In the genomic region with DNA sequence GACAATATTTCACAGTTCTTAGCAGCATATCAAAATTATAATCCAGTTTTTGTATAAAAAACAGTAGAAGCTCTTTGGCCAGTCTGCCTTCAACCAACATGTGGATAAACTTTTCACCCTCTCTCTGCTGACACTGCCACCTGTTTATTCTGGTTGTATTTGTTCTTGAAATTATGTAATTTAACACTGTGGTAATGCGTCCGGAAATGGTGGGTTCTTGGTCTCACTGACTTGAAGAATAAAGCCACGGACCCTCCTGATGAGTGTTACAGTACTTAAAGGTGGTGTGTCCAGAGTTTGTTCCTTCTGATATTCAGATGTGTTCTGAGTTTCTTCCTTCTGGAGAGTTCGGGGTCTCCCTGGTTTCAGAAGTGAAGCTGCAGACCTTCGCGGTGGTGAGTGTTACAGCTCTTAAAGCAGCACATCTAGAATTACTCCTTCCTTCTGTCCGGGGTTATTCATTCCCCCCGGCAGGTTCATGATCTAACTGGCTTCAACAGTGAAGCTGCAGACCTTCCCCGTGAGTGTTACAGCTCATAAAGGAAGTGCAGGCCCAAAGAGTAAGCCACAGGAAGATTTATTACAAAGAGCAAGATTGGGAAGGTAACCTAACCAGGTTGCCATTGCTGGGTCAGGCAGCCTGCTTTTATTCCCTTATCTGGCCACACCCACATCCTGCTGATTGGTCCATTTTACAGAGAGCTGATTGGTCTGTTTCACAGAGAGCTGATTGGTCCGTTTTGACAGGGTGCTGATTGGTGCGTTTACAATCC, we compare ENCODE assay signal across 17 cellular contexts. TPM values are rescaled to one million over a fixed set of nuclear protein-coding genes. Genes with fewer than 3 reads are reported as not detected.
DNase-seq lines count a peak whose midpoint lies in the region; ATAC-seq and TF ChIP-seq lines count a peak whose summit lies in the region.
"Had no signal": no experiment of that assay in that cellular context is flagged by ENCODE, and none has a peak within 500 bp of the region (broad histone marks: within the 10 kb centered on the region; RNA-seq: fewer than 3 reads in every experiment).

No MANE protein-coding gene starts in this region.

- H3K4me1 Mint-ChIP-seq in activated CD8-positive, alpha-beta T cell treated with anti-CD3 and anti-CD28 coated beads for 36 hours (ENCODE audit: low read depth): peaks cover 9% of the 10 kb centered on the region
- peaks cover 10% of the 10 kb centered on the region for H3K4me1 Mint-ChIP-seq in activated CD8-positive, alpha-beta T cell treated with anti-CD3 and anti-CD28 coated beads, Interleukin-2, amount 10 ng/mL, durations not matched to agents 7 days and 5 days (ENCODE audit: low read depth)
- H3K4me1 Mint-ChIP-seq in CD4-positive, alpha-beta T cell (ENCODE audit: low read depth): peaks cover 7% of the 10 kb centered on the region

- H4K8ac ChIP-seq in mesenchymal stem cell (ENCODE audit: low read length): no peak overlapping the region

- DNase-seq in activated CD8-positive, alpha-beta T cell treated with anti-CD3 and anti-CD28 coated beads for 36 hours: peak; percentile 16
- no peak for DNase-seq in activated CD8-positive, alpha-beta T cell treated with anti-CD3 and anti-CD28 coated beads, Interleukin-2, amount 10 ng/mL, durations not matched to agents 7 days and 5 days
- DNase-seq in CD4-positive, alpha-beta T cell: no peak
- DNase-seq in NAMALWA (ENCODE audit: low spot score): peak; percentile 6
- DNase-seq in left kidney (ENCODE audit: low read depth, low spot score): peak; percentile 46
- DNase-seq in medulla oblongata (ENCODE audit: extremely low spot score): no peak
- no peak for DNase-seq in mesenchymal stem cell
- DNase-seq: DMS 273 treated with DMSO at 0.1 percent for 48 hours, GF-D8, NCI-H1092 treated with DMSO at 0.1 percent for 48 hours, NCI-H524, PC-9 had no signal

- H3K4me3 Mint-ChIP-seq in activated CD8-positive, alpha-beta T cell treated with anti-CD3 and anti-CD28 coated beads for 36 hours: no peak overlapping the region
- H3K4me3 Mint-ChIP-seq in activated CD8-positive, alpha-beta T cell treated with anti-CD3 and anti-CD28 coated beads, Interleukin-2, amount 10 ng/mL, durations not matched to agents 7 days and 5 days: no peak overlapping the region
- H3K4me3 Mint-ChIP-seq in CD4-positive, alpha-beta T cell: peak overlapping the region; percentile 25

- intact Hi-C loops in activated CD8-positive, alpha-beta T cell treated with anti-CD3 and anti-CD28 coated beads for 36 hours (cut with micrococcal nuclease): no loop called here
- intact Hi-C loops in CD4-positive, alpha-beta T cell (cut with DNase I, micrococcal nuclease): no loop called here

- H3K9me3 Mint-ChIP-seq in activated CD8-positive, alpha-beta T cell treated with anti-CD3 and anti-CD28 coated beads for 36 hours: peaks cover 5% of the 10 kb centered on the region
- no peaks in the 10 kb centered on the region for H3K9me3 Mint-ChIP-seq in activated CD8-positive, alpha-beta T cell treated with anti-CD3 and anti-CD28 coated beads, Interleukin-2, amount 10 ng/mL, durations not matched to agents 7 days and 5 days (ENCODE audit: insufficient read depth)
- peaks cover 3% of the 10 kb centered on the region for H3K9me3 Mint-ChIP-seq in CD4-positive, alpha-beta T cell

- no peak overlapping the region for H3K4me2 ChIP-seq in mesenchymal stem cell (ENCODE audit: low read length, poor library complexity, severe bottlenecking)
- H3K4me2 ChIP-seq: BLaER1, KMS-11, PC-9 had no signal

- no peak overlapping the region for H2BK5ac ChIP-seq in mesenchymal stem cell (ENCODE audit: low read depth, low read length, poor library complexity, severe bottlenecking)

- POLR2A ChIA-PET in activated CD8-positive, alpha-beta T cell treated with anti-CD3 and anti-CD28 coated beads for 36 hours (lab: Charles Lee): no interaction called here
- POLR2A ChIA-PET in activated CD8-positive, alpha-beta T cell treated with anti-CD3 and anti-CD28 coated beads, Interleukin-2, amount 10 ng/mL, durations not matched to agents 7 days and 5 days (lab: Charles Lee): interaction anchor here (0.7 to 1.0 kb wide), 2 partner anchors 15 to 80 kb away, joined by 3 read pairs; a partner anchor contains a TSS
- POLR2A ChIA-PET in CD4-positive, alpha-beta T cell (lab: Charles Lee): no interaction called here

- no peak overlapping the region for H3K4ac ChIP-seq in mesenchymal stem cell (ENCODE audit: low read depth in 1 of 2, low read length in 2 of 2)

- H3K9ac ChIP-seq in mesenchymal stem cell (ENCODE audit: low read length): no peak overlapping the region
- H3K9ac ChIP-seq: BLaER1, KMS-11 had no signal

- H2AK5ac ChIP-seq in mesenchymal stem cell (ENCODE audit: low read length, severe bottlenecking): no peak overlapping the region

- WGBS in mesenchymal stem cell: 94% methylated on average over 11 of the region's 11 CpGs

- CTCF ChIA-PET in activated CD8-positive, alpha-beta T cell treated with anti-CD3 and anti-CD28 coated beads for 36 hours (lab: Charles Lee): interaction anchor here (1.0 kb wide), 1 partner anchor 43 kb away, joined by 3 read pairs; no protein-coding TSS in a partner anchor
- CTCF ChIA-PET in activated CD8-positive, alpha-beta T cell treated with anti-CD3 and anti-CD28 coated beads, Interleukin-2, amount 10 ng/mL, durations not matched to agents 7 days and 5 days (lab: Charles Lee): interaction anchor here (1.3 kb wide), 1 partner anchor 217 kb away, joined by 4 read pairs; no protein-coding TSS in a partner anchor
- CTCF ChIA-PET in CD4-positive, alpha-beta T cell (lab: Charles Lee): no interaction called here

- H2BK12ac ChIP-seq in mesenchymal stem cell (ENCODE audit: low read length in 2 of 2): no peak overlapping the region

- TF ChIP-seq CTCF in activated CD8-positive, alpha-beta T cell treated with anti-CD3 and anti-CD28 coated beads for 36 hours (IDR thresholded peaks at IDR 0.05): no peak
- no peak for TF ChIP-seq CTCF in CD4-positive, alpha-beta T cell (IDR thresholded peaks at IDR 0.05)

- H3K9me3 ChIP-seq in CD4-positive, alpha-beta T cell (ENCODE audit: control insufficient read depth, low read length): no peaks in the 10 kb centered on the region
- H3K9me3 ChIP-seq in mesenchymal stem cell (ENCODE audit: control insufficient read depth, low read length): no peaks in the 10 kb centered on the region

- peaks cover 4% of the 10 kb centered on the region for H3K27me3 ChIP-seq in CD4-positive, alpha-beta T cell (ENCODE audit: control insufficient read depth, insufficient read depth, low read length)
- no peaks in the 10 kb centered on the region for H3K27me3 ChIP-seq in mesenchymal stem cell (ENCODE audit: control insufficient read depth in 1 of 2, insufficient read depth in 1 of 2, low read length in 2 of 2)
- H3K27me3 ChIP-seq: BLaER1 had no signal

- H3K23ac ChIP-seq in mesenchymal stem cell (ENCODE audit: low read length in 2 of 2): no peak overlapping the region

- H3K4me1 ChIP-seq in mesenchymal stem cell (ENCODE audit: control insufficient read depth, insufficient read depth, low read depth, low read length): no peaks in the 10 kb centered on the region
- H3K4me1 ChIP-seq: BLaER1 had no signal

- no peak overlapping the region for H2BK15ac ChIP-seq in mesenchymal stem cell (ENCODE audit: low read depth, poor library complexity, severe bottlenecking)

- H3K18ac ChIP-seq in mesenchymal stem cell (ENCODE audit: low read depth in 1 of 2, low read length in 2 of 2): no peak overlapping the region

- H2BK120ac ChIP-seq in mesenchymal stem cell (ENCODE audit: low read depth, low read length): no peak overlapping the region

- no peaks in the 10 kb centered on the region for H3K27me3 Mint-ChIP-seq in activated CD8-positive, alpha-beta T cell treated with anti-CD3 and anti-CD28 coated beads for 36 hours
- no peaks in the 10 kb centered on the region for H3K27me3 Mint-ChIP-seq in activated CD8-positive, alpha-beta T cell treated with anti-CD3 and anti-CD28 coated beads, Interleukin-2, amount 10 ng/mL, durations not matched to agents 7 days and 5 days (ENCODE audit: low read depth)
- H3K27me3 Mint-ChIP-seq in CD4-positive, alpha-beta T cell: no peaks in the 10 kb centered on the region

- no peak overlapping the region for H3K27ac ChIP-seq in CD4-positive, alpha-beta T cell (ENCODE audit: low read depth, low read length)
- H3K27ac ChIP-seq in mesenchymal stem cell (ENCODE audit: low read length, poor library complexity, severe bottlenecking): no peak overlapping the region
- H3K27ac ChIP-seq: BLaER1, KMS-11, PC-9 had no signal

- no peak overlapping the region for H4K91ac ChIP-seq in mesenchymal stem cell (ENCODE audit: low read length)

- no peaks in the 10 kb centered on the region for H3K36me3 ChIP-seq in mesenchymal stem cell (ENCODE audit: control insufficient read depth in 1 of 2, insufficient read depth in 2 of 2, low read depth in 1 of 2, low read length in 2 of 2)
- H3K36me3 ChIP-seq: BLaER1 had no signal

- no peaks in the 10 kb centered on the region for H3K36me3 Mint-ChIP-seq in activated CD8-positive, alpha-beta T cell treated with anti-CD3 and anti-CD28 coated beads for 36 hours (ENCODE audit: low read depth)
- no peaks in the 10 kb centered on the region for H3K36me3 Mint-ChIP-seq in activated CD8-positive, alpha-beta T cell treated with anti-CD3 and anti-CD28 coated beads, Interleukin-2, amount 10 ng/mL, durations not matched to agents 7 days and 5 days (ENCODE audit: low read depth)
- no peaks in the 10 kb centered on the region for H3K36me3 Mint-ChIP-seq in CD4-positive, alpha-beta T cell (ENCODE audit: low read depth)

- no peak for ATAC-seq in activated CD8-positive, alpha-beta T cell treated with anti-CD3 and anti-CD28 coated beads for 36 hours
- no peak for ATAC-seq in activated CD8-positive, alpha-beta T cell treated with anti-CD3 and anti-CD28 coated beads, Interleukin-2, amount 10 ng/mL, durations not matched to agents 7 days and 5 days
- no peak for ATAC-seq in CD4-positive, alpha-beta T cell (ENCODE audit: poor library complexity)
- ATAC-seq in GM19035 (IDR thresholded peaks at IDR 0.05; ENCODE audit: unreplicated experiment): no peak

- H3K4me3 ChIP-seq in mesenchymal stem cell (ENCODE audit: insufficient read depth in 1 of 2, low read depth in 1 of 2, low read length in 2 of 2): no peak overlapping the region
- H3K4me3 ChIP-seq: BLaER1, PC-9 had no signal

- H3K27ac Mint-ChIP-seq in activated CD8-positive, alpha-beta T cell treated with anti-CD3 and anti-CD28 coated beads for 36 hours: no peak overlapping the region
- no peak overlapping the region for H3K27ac Mint-ChIP-seq in activated CD8-positive, alpha-beta T cell treated with anti-CD3 and anti-CD28 coated beads, Interleukin-2, amount 10 ng/mL, durations not matched to agents 7 days and 5 days
- peak overlapping the region; percentile 64 for H3K27ac Mint-ChIP-seq in CD4-positive, alpha-beta T cell

- H3K79me1 ChIP-seq in mesenchymal stem cell (replicated peaks; ENCODE audit: low read length, poor library complexity, severe bottlenecking): no peaks in the 10 kb centered on the region

- H3K14ac ChIP-seq in mesenchymal stem cell (ENCODE audit: low read length in 2 of 2): no peak overlapping the region

- no peak overlapping the region for H2AFZ ChIP-seq in mesenchymal stem cell (ENCODE audit: low read depth, low read length)
- H2AFZ ChIP-seq: PC-9 had no signal

RNA-seq across cellular contexts. Expression of a gene that starts 15.7 kb away (rescaled TPM):
- total RNA-seq in activated CD8-positive, alpha-beta T cell treated with anti-CD3 and anti-CD28 coated beads for 36 hours: under 1 TPM in 1 of 2 experiments, not detected in 1; 0.05 TPM
- under 1 TPM in 1 of 2 experiments, not detected in 1; 0.03 TPM for total RNA-seq in activated CD8-positive, alpha-beta T cell treated with anti-CD3 and anti-CD28 coated beads, Interleukin-2, amount 10 ng/mL, durations not matched to agents 7 days and 5 days
- not detected for total RNA-seq in CD4-positive, alpha-beta T cell
- under 0.01 TPM for polyA plus RNA-seq in mesenchymal stem cell (2013, experiment 1 of 2)
- under 0.01 TPM for polyA plus RNA-seq in mesenchymal stem cell (2013, experiment 2 of 2)
- total RNA-seq: A172, MCF 10A, PC-9 had no signal

RNA-seq across cellular contexts. Expression of a gene that starts 44.9 kb away (rescaled TPM):
- total RNA-seq in activated CD8-positive, alpha-beta T cell treated with anti-CD3 and anti-CD28 coated beads for 36 hours: 10 to 100 TPM; 42.4 to 44.5 TPM
- total RNA-seq in activated CD8-positive, alpha-beta T cell treated with anti-CD3 and anti-CD28 coated beads, Interleukin-2, amount 10 ng/mL, durations not matched to agents 7 days and 5 days: 10 to 100 TPM; 35.8 to 39.2 TPM
- total RNA-seq in CD4-positive, alpha-beta T cell: 10 to 100 TPM; 88.5 to 91.4 TPM
- 16.9 TPM for polyA plus RNA-seq in mesenchymal stem cell (2013, experiment 1 of 2)
- polyA plus RNA-seq in mesenchymal stem cell (2013, experiment 2 of 2): 16.4 TPM

RNA-seq across cellular contexts. Expression of a gene that starts 45.1 kb away (rescaled TPM):
- 10 to 100 TPM; 63.3 to 65.9 TPM for total RNA-seq in activated CD8-positive, alpha-beta T cell treated with anti-CD3 and anti-CD28 coated beads for 36 hours
- total RNA-seq in activated CD8-positive, alpha-beta T cell treated with anti-CD3 and anti-CD28 coated beads, Interleukin-2, amount 10 ng/mL, durations not matched to agents 7 days and 5 days: 10 to 100 TPM; 92.5 to 93.5 TPM
- under 1 TPM; 0.58 to 0.61 TPM for total RNA-seq in CD4-positive, alpha-beta T cell
- polyA plus RNA-seq in mesenchymal stem cell (2013, experiment 1 of 2): 4.4 TPM
- polyA plus RNA-seq in mesenchymal stem cell (2013, experiment 2 of 2): 4.3 TPM

Comparison
In these comparisons a context has a peak if more than half of its experiments do, and no peak if none do; other contexts are left out.
1. DNase-seq: peak in activated CD8-positive, alpha-beta T cell treated with anti-CD3 and anti-CD28 coated beads for 36 hours (single experiment), NAMALWA (single experiment) and left kidney (single experiment); none in activated CD8-positive, alpha-beta T cell treated with anti-CD3 and anti-CD28 coated beads, Interleukin-2, amount 10 ng/mL, durations not matched to agents 7 days and 5 days (single experiment), CD4-positive, alpha-beta T cell (0 of 10), medulla oblongata (single experiment) and mesenchymal stem cell (single experiment).
2. RNA of a gene that starts 45.1 kb away (total RNA-seq): 92.5 to 93.5 TPM in activated CD8-positive, alpha-beta T cell treated with anti-CD3 and anti-CD28 coated beads, Interleukin-2, amount 10 ng/mL, durations not matched to agents 7 days and 5 days and 63.3 to 65.9 TPM in activated CD8-positive, alpha-beta T cell treated with anti-CD3 and anti-CD28 coated beads for 36 hours; 0.58 to 0.61 TPM in CD4-positive, alpha-beta T cell; every median in the first group is over 10 times any median in the second.